ENCODE assay signal across 20 cellular contexts in the genomic region with DNA sequence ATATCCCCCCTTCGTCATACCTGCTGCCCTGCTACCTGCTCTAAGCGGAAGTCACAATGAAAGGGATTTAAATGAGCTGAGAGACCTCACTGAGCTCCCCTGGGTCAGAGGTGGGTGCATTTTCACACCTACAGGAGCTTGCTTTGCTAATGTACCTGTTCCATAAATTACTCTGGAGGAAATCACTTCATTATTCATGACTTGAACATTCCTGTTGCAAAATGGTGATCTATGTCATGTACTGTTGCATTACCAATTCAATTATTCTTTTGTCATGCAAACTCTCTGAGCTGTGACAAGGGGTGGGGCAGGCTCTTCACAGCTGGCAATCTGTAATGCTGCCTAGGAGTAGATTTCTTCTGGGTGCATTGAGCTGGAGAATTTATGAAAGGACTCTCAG.
DNase-seq lines count a peak whose midpoint lies in the region; ATAC-seq and TF ChIP-seq lines count a peak whose summit lies in the region.
"Had no signal": no experiment of that assay in that cellular context is flagged by ENCODE, and none has a peak within 500 bp of the region (broad histone marks: within the 10 kb centered on the region; RNA-seq: fewer than 3 reads in every experiment).

No MANE protein-coding gene starts in this region.

- H3K79me2 ChIP-seq in neural cell (replicated peaks; ENCODE audit: insufficient read depth, low read length) (no peaks in the 10 kb centered on the region), PC-9 (ENCODE audit: low read depth) (no peaks in the 10 kb centered on the region)

- ATAC-seq in esophagus mucosa: no peak
- ATAC-seq: activated T-cell treated with anti-CD3 and anti-CD28 coated beads, Interleukin-2, amount 50 U/mL, for 72 hours; lower lobe of right lung; stimulated activated effector memory CD8-positive, alpha-beta T cell treated with anti-CD3 and anti-CD28 coated beads, Interleukin-12 subunit alpha, Interleukin-12 subunit beta, amount 100 ng/mL, for 72 hours had no signal

- H3K36me3 ChIP-seq in H7 (replicated peaks; ENCODE audit: control insufficient read depth, insufficient read depth, low read length) (no peaks in the 10 kb centered on the region), esophagus muscularis mucosa (no peaks in the 10 kb centered on the region), neural cell (ENCODE audit: insufficient read depth, low read length) (no peaks in the 10 kb centered on the region), PC-9 (ENCODE audit: low read depth) (no peaks in the 10 kb centered on the region)
- H3K36me3 ChIP-seq: lower lobe of right lung, suprapubic skin, uterus had no signal

- peak; percentile 61 for TF ChIP-seq RAD21 in neural cell (conservative IDR thresholded peaks at IDR 0.05)

- TF ChIP-seq EP300 in esophagus muscularis mucosa (IDR thresholded peaks at IDR 0.05) (no peak), neural cell (conservative IDR thresholded peaks at IDR 0.05; ENCODE audit: poor library complexity, severe bottlenecking) (peak; percentile 95)

- POLR2A ChIA-PET in PC-9 (lab: Charles Lee; ENCODE audit: unreplicated experiment): no interaction called here

- no peaks in the 10 kb centered on the region for H3K9me2 ChIP-seq in neural cell (ENCODE audit: insufficient read depth, low read length)
- no peaks in the 10 kb centered on the region for H3K9me2 ChIP-seq in PC-9 (ENCODE audit: insufficient read depth)

- no peak for TF ChIP-seq POLR2A in esophagus muscularis mucosa (IDR thresholded peaks at IDR 0.05; ENCODE audit: low read depth)

- TF ChIP-seq CTCF in esophagus muscularis mucosa (IDR thresholded peaks at IDR 0.05): no peak
- TF ChIP-seq CTCF in neural cell (IDR thresholded peaks at IDR 0.05; ENCODE audit: poor library complexity, severe bottlenecking): no peak
- no peak for TF ChIP-seq CTCF in PC-9 (conservative IDR thresholded peaks at IDR 0.05)

- H2AFZ ChIP-seq in neural cell (ENCODE audit: low read depth, low read length): no peak overlapping the region
- no peak overlapping the region for H2AFZ ChIP-seq in PC-9

- no TSS peak for BruUV-seq in PC-9 (replicated peaks; lab: Mats Ljungman, UMichigan)

- DNase-seq in H7: peak; percentile 33
- peak; percentile 83 for DNase-seq in NCI-H1436 treated with DMSO at 0.1 percent for 48 hours (lab: John Stamatoyannopoulos, UW)
- DNase-seq in esophagus muscularis mucosa (ENCODE audit: extremely low spot score): peak; percentile 31
- no peak for DNase-seq in PC-9
- DNase-seq in HuH-7.5 (ENCODE audit: low spot score): no peak
- DNase-seq: activated CD4-positive, alpha-beta T cell treated with anti-CD3 and anti-CD28 coated beads for 4 hours; activated naive CD4-positive, alpha-beta T cell treated with anti-CD3 and anti-CD28 coated beads, Interleukin-2, amount 10 ng/mL, durations not matched to agents 7 days and 5 days; activated T-cell treated with anti-CD3 and anti-CD28 coated beads, Interleukin-2, amount 50 U/mL, for 72 hours; CD8-positive, alpha-beta memory T cell; IMR-90; lower lobe of right lung; NCI-H1694; NCI-H446; NK-92 treated with Interleukin-12 subunit alpha and Interleukin-12 subunit beta, amount 100 ng/mL, for 24 hours; uterus had no signal

- no peaks in the 10 kb centered on the region for H3F3A ChIP-seq in neural cell (ENCODE audit: insufficient read depth, low read length, poor library complexity, severe bottlenecking)
- H3F3A ChIP-seq in PC-9 (ENCODE audit: insufficient read depth, low read depth): no peaks in the 10 kb centered on the region

- peak overlapping the region; percentile 47 for H3K9ac ChIP-seq in neural cell (ENCODE audit: low read length)

- WGBS in esophagus muscularis mucosa: 88% methylated on average over 2 of the region's 2 CpGs

- H3K27me3 ChIP-seq in H7 (ENCODE audit: control insufficient read depth, insufficient read depth, low read length) (no peaks in the 10 kb centered on the region), esophagus muscularis mucosa (no peaks in the 10 kb centered on the region), neural cell (ENCODE audit: insufficient read depth, low read depth, low read length) (no peaks in the 10 kb centered on the region), PC-9 (ENCODE audit: insufficient read depth, low read depth) (no peaks in the 10 kb centered on the region)
- H3K27me3 ChIP-seq: suprapubic skin, uterus had no signal

- H4K20me1 ChIP-seq in neural cell (ENCODE audit: insufficient read depth) (no peaks in the 10 kb centered on the region), PC-9 (ENCODE audit: insufficient read depth) (no peaks in the 10 kb centered on the region)

- H3K4me2 ChIP-seq in neural cell (ENCODE audit: low read length): no peak overlapping the region
- H3K4me2 ChIP-seq in PC-9: no peak overlapping the region

- intact Hi-C loops in esophagus muscularis mucosa (cut with DNase I) (no loop called here), PC-9 (cut with micrococcal nuclease; ENCODE audit: unreplicated experiment) (no loop called here)

- H3K4me3 ChIP-seq in H7 (ENCODE audit: insufficient read depth, low read depth, low read length): no peak overlapping the region
- no peak overlapping the region for H3K4me3 ChIP-seq in esophagus muscularis mucosa
- H3K4me3 ChIP-seq in neural cell (ENCODE audit: low read length): peak overlapping the region; percentile 2
- no peak overlapping the region for H3K4me3 ChIP-seq in PC-9
- H3K4me3 ChIP-seq: coronary artery, lower lobe of right lung, suprapubic skin, uterus had no signal

- no peak overlapping the region for H3K27ac ChIP-seq in esophagus muscularis mucosa (replicated peaks in 1 of 4)
- H3K27ac ChIP-seq in neural cell (ENCODE audit: low read length): peak overlapping the region; percentile 96
- no peak overlapping the region for H3K27ac ChIP-seq in PC-9
- H3K27ac ChIP-seq: coronary artery, lower lobe of right lung, suprapubic skin, uterus had no signal

- CTCF ChIA-PET in PC-9 (lab: Charles Lee): no interaction called here

- H3K4me1 ChIP-seq in esophagus muscularis mucosa: peaks cover 0 to 10% (median 0%) of the 10 kb centered on the region in 4 donors
- no peaks in the 10 kb centered on the region for H3K4me1 ChIP-seq in PC-9 (replicated peaks; ENCODE audit: insufficient read depth)
- H3K4me1 ChIP-seq: lower lobe of right lung, suprapubic skin, uterus had no signal

- no peaks in the 10 kb centered on the region for H3K9me3 ChIP-seq in esophagus muscularis mucosa
- H3K9me3 ChIP-seq in neural cell (ENCODE audit: low read length): no peaks in the 10 kb centered on the region
- 0 out of 2 replicates have a peak, but pooled peaks cover 3% of the 10 kb centered on the region for H3K9me3 ChIP-seq in PC-9 (ENCODE audit: insufficient read depth, low read depth)
- H3K9me3 ChIP-seq: lower lobe of right lung, suprapubic skin, uterus had no signal

TF ChIP-seq in neural cell, 6 proteins besides CTCF, POLR2A, EP300 and RAD21:
- peak; percentile 8 for TF ChIP-seq MXI1 (conservative IDR thresholded peaks at IDR 0.05; ENCODE audit: poor library complexity, severe bottlenecking)
- TF ChIP-seq EZH2 (IDR thresholded peaks at IDR 0.05; ENCODE audit: borderline replicate concordance, insufficient read depth, low read length, poor library complexity, severe bottlenecking): no peak
- TF ChIP-seq, protein P1, sequence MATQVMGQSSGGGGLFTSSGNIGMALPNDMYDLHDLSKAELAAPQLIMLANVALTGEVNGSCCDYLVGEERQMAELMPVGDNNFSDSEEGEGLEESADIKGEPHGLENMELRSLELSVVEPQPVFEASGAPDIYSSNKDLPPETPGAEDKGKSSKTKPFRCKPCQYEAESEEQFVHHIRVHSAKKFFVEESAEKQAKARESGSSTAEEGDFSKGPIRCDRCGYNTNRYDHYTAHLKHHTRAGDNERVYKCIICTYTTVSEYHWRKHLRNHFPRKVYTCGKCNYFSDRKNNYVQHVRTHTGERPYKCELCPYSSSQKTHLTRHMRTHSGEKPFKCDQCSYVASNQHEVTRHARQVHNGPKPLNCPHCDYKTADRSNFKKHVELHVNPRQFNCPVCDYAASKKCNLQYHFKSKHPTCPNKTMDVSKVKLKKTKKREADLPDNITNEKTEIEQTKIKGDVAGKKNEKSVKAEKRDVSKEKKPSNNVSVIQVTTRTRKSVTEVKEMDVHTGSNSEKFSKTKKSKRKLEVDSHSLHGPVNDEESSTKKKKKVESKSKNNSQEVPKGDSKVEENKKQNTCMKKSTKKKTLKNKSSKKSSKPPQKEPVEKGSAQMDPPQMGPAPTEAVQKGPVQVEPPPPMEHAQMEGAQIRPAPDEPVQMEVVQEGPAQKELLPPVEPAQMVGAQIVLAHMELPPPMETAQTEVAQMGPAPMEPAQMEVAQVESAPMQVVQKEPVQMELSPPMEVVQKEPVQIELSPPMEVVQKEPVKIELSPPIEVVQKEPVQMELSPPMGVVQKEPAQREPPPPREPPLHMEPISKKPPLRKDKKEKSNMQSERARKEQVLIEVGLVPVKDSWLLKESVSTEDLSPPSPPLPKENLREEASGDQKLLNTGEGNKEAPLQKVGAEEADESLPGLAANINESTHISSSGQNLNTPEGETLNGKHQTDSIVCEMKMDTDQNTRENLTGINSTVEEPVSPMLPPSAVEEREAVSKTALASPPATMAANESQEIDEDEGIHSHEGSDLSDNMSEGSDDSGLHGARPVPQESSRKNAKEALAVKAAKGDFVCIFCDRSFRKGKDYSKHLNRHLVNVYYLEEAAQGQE (IDR thresholded peaks at IDR 0.05; ENCODE audit: borderline replicate concordance): peak; percentile 75
- TF ChIP-seq POLR2AphosphoS5 (IDR thresholded peaks at IDR 0.05): peak; percentile 89
- TF ChIP-seq SMC3 (conservative IDR thresholded peaks at IDR 0.05; ENCODE audit: poor library complexity): peak; percentile 36

Comparison
In these comparisons a context has a peak if more than half of its experiments do, and no peak if none do; other contexts are left out.
1. DNase-seq: peak in H7 (single experiment), NCI-H1436 treated with DMSO at 0.1 percent for 48 hours (single experiment) and esophagus muscularis mucosa (single experiment); none in PC-9 (0 of 2) and HuH-7.5 (single experiment).